ENCODE assay signal across 22 cellular contexts in the genomic region with DNA sequence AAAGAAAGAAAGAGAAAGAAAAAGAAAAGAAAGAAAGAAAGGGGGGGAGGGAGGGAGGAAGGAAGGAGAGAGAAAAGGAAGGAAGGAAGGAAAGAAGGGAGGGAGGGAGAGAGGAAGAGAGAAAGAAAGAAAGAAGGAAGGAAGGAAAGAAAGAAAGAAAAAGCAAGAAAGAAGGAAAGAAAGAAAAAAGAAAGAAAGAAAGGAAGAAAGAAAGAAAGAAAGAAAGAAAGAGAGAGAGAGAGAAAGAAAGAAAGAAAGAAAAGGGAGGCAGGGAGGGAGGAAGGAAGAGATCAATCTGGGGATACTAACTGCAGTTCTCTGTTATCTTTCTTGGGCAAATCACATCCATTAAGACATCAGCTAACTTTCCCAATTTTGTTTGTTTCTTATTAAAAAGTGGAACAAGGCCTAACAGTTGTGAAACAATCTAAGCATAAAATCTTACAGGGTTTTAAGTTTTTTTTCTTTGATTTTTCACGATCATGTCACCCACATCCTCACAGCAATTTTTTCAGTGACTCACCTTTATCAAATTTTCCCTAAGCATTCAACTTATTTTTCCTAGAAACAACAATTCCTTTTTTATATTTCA. TPM values are rescaled to one million over a fixed set of nuclear protein-coding genes. Genes with fewer than 3 reads are reported as not detected.
DNase-seq lines count a peak whose midpoint lies in the region; ATAC-seq, FAIRE-seq and TF ChIP-seq lines count a peak whose summit lies in the region.
"Had no signal": no experiment of that assay in that cellular context is flagged by ENCODE, and none has a peak within 500 bp of the region (broad histone marks: within the 10 kb centered on the region; RNA-seq: fewer than 3 reads in every experiment).

No MANE protein-coding gene starts in this region.

- H3K4me3 Mint-ChIP-seq in activated T-cell treated with anti-CD3 and anti-CD28 coated beads, Interleukin-2, amount 50 U/mL, for 72 hours = peak overlapping the region; percentile 0 to 72
- peak overlapping the region in 1 of 3 donors; percentile 53 for H3K4me3 Mint-ChIP-seq in T-cell
- peak overlapping the region; percentile 45 to 59 for H3K4me3 Mint-ChIP-seq in effector memory CD8-positive, alpha-beta T cell
- H3K4me3 Mint-ChIP-seq in stimulated activated effector memory CD8-positive, alpha-beta T cell treated with anti-CD3 and anti-CD28 coated beads, Interleukin-12 subunit alpha, Interleukin-12 subunit beta, amount 100 ng/mL, for 72 hours = peak overlapping the region; percentile 60
- H3K4me3 Mint-ChIP-seq: neural crest cell had no signal

- DNase-seq in activated T-cell treated with anti-CD3 and anti-CD28 coated beads, Interleukin-2, amount 50 U/mL, for 72 hours = no peak
- DNase-seq in activated T-cell treated with anti-CD3 and anti-CD28 coated beads, Interleukin-2, amount 50 U/mL, for 48 hours = no peak
- DNase-seq in T-cell (no peak), GM12891 (ENCODE audit: insufficient read length, low spot score) (no peak), NCI-H1694 treated with DMSO at 0.1 percent for 48 hours (lab: John Stamatoyannopoulos, UW) (no peak)
- DNase-seq in effector memory CD8-positive, alpha-beta T cell = no peak
- DNase-seq in stimulated activated effector memory CD8-positive, alpha-beta T cell treated with anti-CD3 and anti-CD28 coated beads, Interleukin-12 subunit alpha, Interleukin-12 subunit beta, amount 100 ng/mL, for 72 hours (ENCODE audit: low spot score in 2 of 2) = no peak
- DNase-seq: activated CD4-positive, CD25-positive, alpha-beta regulatory T cell; activated T-cell treated with anti-CD3 and anti-CD28 coated beads for 4 hours; aorta; H7; head of caudate nucleus; mesenchymal stem cell; NCI-H187 treated with DMSO at 0.1 percent for 48 hours; NCI-H446 treated with DMSO at 0.1 percent for 48 hours had no signal

- CTCF ChIA-PET in T-cell (lab: Charles Lee) = no interaction called here

- peak overlapping the region; percentile 93 for H3K27ac Mint-ChIP-seq in activated T-cell treated with anti-CD3 and anti-CD28 coated beads, Interleukin-2, amount 50 U/mL, for 72 hours
- peak overlapping the region; percentile 93 to 97 for H3K27ac Mint-ChIP-seq in T-cell
- peak overlapping the region; percentile 95 to 96 for H3K27ac Mint-ChIP-seq in effector memory CD8-positive, alpha-beta T cell
- peak overlapping the region; percentile 96 for H3K27ac Mint-ChIP-seq in stimulated activated effector memory CD8-positive, alpha-beta T cell treated with anti-CD3 and anti-CD28 coated beads, Interleukin-12 subunit alpha, Interleukin-12 subunit beta, amount 100 ng/mL, for 72 hours

- ATAC-seq in activated T-cell treated with anti-CD3 and anti-CD28 coated beads, Interleukin-2, amount 50 U/mL, for 72 hours (replicated peaks in 1 of 2) = no peak
- ATAC-seq in T-cell (replicated peaks in 1 of 4) (no peak), HG03159 (IDR thresholded peaks at IDR 0.05; ENCODE audit: unreplicated experiment) (no peak)
- ATAC-seq in effector memory CD8-positive, alpha-beta T cell (replicated peaks) = no peak
- no peak for ATAC-seq in stimulated activated effector memory CD8-positive, alpha-beta T cell treated with anti-CD3 and anti-CD28 coated beads, Interleukin-12 subunit alpha, Interleukin-12 subunit beta, amount 100 ng/mL, for 72 hours

- POLR2A ChIA-PET in T-cell (lab: Charles Lee) = interaction anchor here in 1 of 2 donors (0.5 to 1.4 kb wide), 2 partner anchors 9 to 50 kb away, joined by 3 read pairs; no protein-coding TSS in a partner anchor

- H3K27me3 Mint-ChIP-seq in activated T-cell treated with anti-CD3 and anti-CD28 coated beads, Interleukin-2, amount 50 U/mL, for 72 hours (ENCODE audit: low read depth) = no peaks in the 10 kb centered on the region
- no peaks in the 10 kb centered on the region for H3K27me3 Mint-ChIP-seq in T-cell
- no peaks in the 10 kb centered on the region for H3K27me3 Mint-ChIP-seq in effector memory CD8-positive, alpha-beta T cell

- H3K9me3 Mint-ChIP-seq in activated T-cell treated with anti-CD3 and anti-CD28 coated beads, Interleukin-2, amount 50 U/mL, for 72 hours = no peaks in the 10 kb centered on the region
- no peaks in the 10 kb centered on the region for H3K9me3 Mint-ChIP-seq in T-cell
- no peaks in the 10 kb centered on the region for H3K9me3 Mint-ChIP-seq in effector memory CD8-positive, alpha-beta T cell
- H3K9me3 Mint-ChIP-seq in stimulated activated effector memory CD8-positive, alpha-beta T cell treated with anti-CD3 and anti-CD28 coated beads, Interleukin-12 subunit alpha, Interleukin-12 subunit beta, amount 100 ng/mL, for 72 hours = no peaks in the 10 kb centered on the region
- H3K9me3 Mint-ChIP-seq: neural crest cell had no signal

- FAIRE-seq in GM12891 (lab: Jason Lieb, UNC) = no peak
- FAIRE-seq: G401.6 had no signal

- H3K4me1 Mint-ChIP-seq in activated T-cell treated with anti-CD3 and anti-CD28 coated beads, Interleukin-2, amount 50 U/mL, for 72 hours (ENCODE audit: low read depth) = peaks cover 92% of the 10 kb centered on the region
- peaks cover 89 to 95% (median 90%) of the 10 kb centered on the region in 3 donors for H3K4me1 Mint-ChIP-seq in T-cell
- H3K4me1 Mint-ChIP-seq in effector memory CD8-positive, alpha-beta T cell (ENCODE audit: low read depth in 2 of 2) = peaks cover 58 to 76% of the 10 kb centered on the region in 2 donors
- H3K4me1 Mint-ChIP-seq in stimulated activated effector memory CD8-positive, alpha-beta T cell treated with anti-CD3 and anti-CD28 coated beads, Interleukin-12 subunit alpha, Interleukin-12 subunit beta, amount 100 ng/mL, for 72 hours = peaks cover 91% of the 10 kb centered on the region

- peaks cover 4 to 23% of the 10 kb centered on the region in 2 donors for H3K36me3 Mint-ChIP-seq in activated T-cell treated with anti-CD3 and anti-CD28 coated beads, Interleukin-2, amount 50 U/mL, for 72 hours (ENCODE audit: insufficient read depth in 2 of 2)
- H3K36me3 Mint-ChIP-seq in T-cell = peaks cover 40% of the 10 kb centered on the region
- H3K36me3 Mint-ChIP-seq in effector memory CD8-positive, alpha-beta T cell (ENCODE audit: insufficient read depth) = peaks cover 37% of the 10 kb centered on the region
- peaks cover 45% of the 10 kb centered on the region for H3K36me3 Mint-ChIP-seq in stimulated activated effector memory CD8-positive, alpha-beta T cell treated with anti-CD3 and anti-CD28 coated beads, Interleukin-12 subunit alpha, Interleukin-12 subunit beta, amount 100 ng/mL, for 72 hours

- no peak for TF ChIP-seq POLR2A in GM12891 (IDR thresholded peaks at IDR 0.05; ENCODE audit: low read depth, low read length)

TF ChIP-seq in GM12891, 5 proteins besides CTCF, POLR2A, EP300 and RAD21:
- TF ChIP-seq POU2F2 (IDR thresholded peaks at IDR 0.05; ENCODE audit: low read depth, low read length) (no peak), POLR2AphosphoS5 (IDR thresholded peaks at IDR 0.05; ENCODE audit: low read depth, low read length) (no peak), TAF1 (IDR thresholded peaks at IDR 0.05; ENCODE audit: low read depth, low read length) (no peak), PAX5 (IDR thresholded peaks at IDR 0.05; ENCODE audit: insufficient read depth, low read length, severe bottlenecking) (no peak), SPI1 (IDR thresholded peaks at IDR 0.05; ENCODE audit: low read depth, low read length) (no peak)
TF ChIP-seq in GM12891: peak in this region for 0.

RNA-seq across cellular contexts. Expression of gene TBC1D2B, which starts 36.8 kb away (rescaled TPM):
- total RNA-seq in activated T-cell treated with anti-CD3 and anti-CD28 coated beads, Interleukin-2, amount 50 U/mL, for 72 hours = 10 to 100 TPM; 67.8 to 75.0 TPM
- total RNA-seq in T-cell = 100 to 1,000 TPM in 3 of 5 donors, 10 to 100 TPM in 2; 86.1 to 106 (median 101) TPM
- polyA plus RNA-seq in GM12891 (2012; ENCODE audit: low read depth, missing spikeins) = 19.7 TPM

RNA-seq across cellular contexts. Expression of gene SH2D7, which starts 51.6 kb away (rescaled TPM):
- total RNA-seq in activated T-cell treated with anti-CD3 and anti-CD28 coated beads, Interleukin-2, amount 50 U/mL, for 72 hours = not detected
- not detected for total RNA-seq in T-cell
- polyA plus RNA-seq in GM12891 (2012; ENCODE audit: low read depth, missing spikeins) = not detected
- total RNA-seq: aorta, epithelial cell of proximal tubule, H7, neural crest cell, renal cortical epithelial cell, suprapubic skin had no signal
- polyA plus RNA-seq: AG04450 had no signal
